In the genomic region with DNA sequence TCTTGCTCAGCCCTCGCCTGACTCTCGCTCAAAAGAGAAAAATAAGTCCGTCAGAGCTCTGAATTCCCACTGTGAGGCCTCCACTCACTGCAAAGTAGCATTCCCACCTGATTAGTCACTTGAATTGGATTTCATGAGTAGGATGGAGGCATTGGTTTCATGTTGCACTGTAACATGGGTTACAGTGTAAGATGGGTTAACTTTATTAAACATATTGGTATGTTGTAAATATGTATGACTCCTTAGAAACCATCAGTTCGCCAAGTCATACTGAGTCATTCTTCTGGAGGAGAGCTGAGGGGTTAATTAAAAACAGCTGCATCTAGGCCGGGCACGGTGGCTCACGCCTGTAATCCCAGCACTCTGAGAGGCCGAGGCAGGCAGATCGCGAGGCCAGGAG, we compare ENCODE assay signal across 16 cellular contexts.
DNase-seq lines count a peak whose midpoint lies in the region; ATAC-seq and TF ChIP-seq lines count a peak whose summit lies in the region.
"Had no signal": no experiment of that assay in that cellular context is flagged by ENCODE, and none has a peak within 500 bp of the region (broad histone marks: within the 10 kb centered on the region; RNA-seq: fewer than 3 reads in every experiment).

No MANE protein-coding gene starts in this region.

- no TSS peak for BruUV-seq in PC-3 (replicated peaks; lab: Mats Ljungman, UMichigan)

- H2AFZ ChIP-seq in PC-3 (ENCODE audit: low read length) = peak overlapping the region; percentile 69

- H3K36me3 ChIP-seq in PC-3 (ENCODE audit: low read depth, low read length) = no peaks in the 10 kb centered on the region
- H3K36me3 ChIP-seq: sigmoid colon had no signal

- H3K27ac Mint-ChIP-seq in activated CD4-positive, alpha-beta T cell treated with anti-CD3 and anti-CD28 coated beads for 36 hours = no peak overlapping the region
- H3K27ac Mint-ChIP-seq: activated CD8-positive, alpha-beta T cell treated with anti-CD3 and anti-CD28 coated beads for 36 hours; CD8-positive, alpha-beta T cell; naive thymus-derived CD8-positive, alpha-beta T cell had no signal

- H3K9ac ChIP-seq in PC-3 (ENCODE audit: low read length) = peak overlapping the region; percentile 56

- H3K36me3 Mint-ChIP-seq in activated CD4-positive, alpha-beta T cell treated with anti-CD3 and anti-CD28 coated beads for 36 hours (ENCODE audit: low read depth) = no peaks in the 10 kb centered on the region
- H3K36me3 Mint-ChIP-seq: CD8-positive, alpha-beta T cell had no signal

- H3K4me1 ChIP-seq in PC-3 (ENCODE audit: insufficient read depth, low read length) = peaks cover 20% of the 10 kb centered on the region
- H3K4me1 ChIP-seq: sigmoid colon had no signal

- no peak for TF ChIP-seq CTCF in PC-3 (conservative IDR thresholded peaks at IDR 0.05; ENCODE audit: low read depth, low read length)

- peak overlapping the region; percentile 74 for H3K4me2 ChIP-seq in PC-3 (ENCODE audit: low read length)

- peak; percentile 86 for DNase-seq in Daoy (ENCODE audit: low read depth)
- DNase-seq in PC-3 = peak; percentile 96
- peak; percentile 97 for DNase-seq in dedifferentiated amniotic fluid mesenchymal stem cell (ENCODE audit: extremely low spot score)
- peak; percentile 99 for DNase-seq in non-pigmented ciliary epithelial cell (ENCODE audit: low read depth)
- DNase-seq in activated CD4-positive, alpha-beta T cell treated with anti-CD3 and anti-CD28 coated beads for 36 hours = no peak
- no peak for DNase-seq in NCI-H1105 treated with DMSO at 0.1 percent for 48 hours (lab: John Stamatoyannopoulos, UW)
- DNase-seq: activated CD8-positive, alpha-beta T cell treated with anti-CD3 and anti-CD28 coated beads for 36 hours; CD8-positive, alpha-beta T cell; MV-4-11; naive thymus-derived CD8-positive, alpha-beta T cell; NCI-H2171 treated with DMSO at 0.1 percent for 48 hours; sigmoid colon; substantia nigra had no signal

- no peaks in the 10 kb centered on the region for H3K27me3 Mint-ChIP-seq in activated CD4-positive, alpha-beta T cell treated with anti-CD3 and anti-CD28 coated beads for 36 hours
- H3K27me3 Mint-ChIP-seq: activated CD8-positive, alpha-beta T cell treated with anti-CD3 and anti-CD28 coated beads for 36 hours; naive thymus-derived CD8-positive, alpha-beta T cell had no signal

- CTCF ChIA-PET in PC-3 (lab: Charles Lee) = no interaction called here
- CTCF ChIA-PET in activated CD4-positive, alpha-beta T cell treated with anti-CD3 and anti-CD28 coated beads for 36 hours (lab: Charles Lee) = no interaction called here

- H3K9me3 Mint-ChIP-seq in activated CD4-positive, alpha-beta T cell treated with anti-CD3 and anti-CD28 coated beads for 36 hours (ENCODE audit: low read depth) = peaks cover 13% of the 10 kb centered on the region

- no peaks in the 10 kb centered on the region for H3K27me3 ChIP-seq in PC-3 (ENCODE audit: low read length)
- H3K27me3 ChIP-seq: sigmoid colon had no signal

- no peaks in the 10 kb centered on the region for H3F3A ChIP-seq in PC-3 (ENCODE audit: low read length, unreplicated experiment)

- no peaks in the 10 kb centered on the region for H3K4me1 Mint-ChIP-seq in activated CD4-positive, alpha-beta T cell treated with anti-CD3 and anti-CD28 coated beads for 36 hours
- H3K4me1 Mint-ChIP-seq: naive thymus-derived CD8-positive, alpha-beta T cell had no signal

- H3K4me3 Mint-ChIP-seq in activated CD4-positive, alpha-beta T cell treated with anti-CD3 and anti-CD28 coated beads for 36 hours = no peak overlapping the region
- H3K4me3 Mint-ChIP-seq: activated CD8-positive, alpha-beta T cell treated with anti-CD3 and anti-CD28 coated beads for 36 hours; CD8-positive, alpha-beta T cell; naive thymus-derived CD8-positive, alpha-beta T cell had no signal

- no peaks in the 10 kb centered on the region for H4K20me1 ChIP-seq in PC-3 (ENCODE audit: low read length)

- ATAC-seq in PC-3 = peak; percentile 98
- ATAC-seq in activated CD4-positive, alpha-beta T cell treated with anti-CD3 and anti-CD28 coated beads for 36 hours = no peak
- no peak for ATAC-seq in GM19395 (IDR thresholded peaks at IDR 0.05; ENCODE audit: unreplicated experiment)
- ATAC-seq in GM21423 (IDR thresholded peaks at IDR 0.05; ENCODE audit: unreplicated experiment) = no peak
- ATAC-seq: activated CD8-positive, alpha-beta T cell treated with anti-CD3 and anti-CD28 coated beads for 36 hours; CD8-positive, alpha-beta T cell; naive thymus-derived CD8-positive, alpha-beta T cell; Panc1 had no signal

- no peaks in the 10 kb centered on the region for H3K9me3 ChIP-seq in PC-3 (ENCODE audit: low read length)

- no peaks in the 10 kb centered on the region for H3K79me2 ChIP-seq in PC-3 (ENCODE audit: low read length)

- peak overlapping the region; percentile 92 for H3K27ac ChIP-seq in PC-3 (ENCODE audit: low read length)
- H3K27ac ChIP-seq: sigmoid colon had no signal

- intact Hi-C loops in PC-3 (cut with micrococcal nuclease) = no loop called here
- intact Hi-C loops in activated CD4-positive, alpha-beta T cell treated with anti-CD3 and anti-CD28 coated beads for 36 hours (cut with DNase I, micrococcal nuclease) = no loop called here

- peak overlapping the region; percentile 32; the same call in 1 of the 2 replicates for H3K4me3 ChIP-seq in PC-3 (ENCODE audit: low read length)
- H3K4me3 ChIP-seq: sigmoid colon had no signal

- POLR2A ChIA-PET in PC-3 (lab: Charles Lee; ENCODE audit: unreplicated experiment) = interaction anchor here (0.5 to 0.6 kb wide), 2 partner anchors 300 to 906 kb away, joined by 4 read pairs; no protein-coding TSS in a partner anchor
- POLR2A ChIA-PET in activated CD4-positive, alpha-beta T cell treated with anti-CD3 and anti-CD28 coated beads for 36 hours (lab: Charles Lee) = no interaction called here

- H3K9me2 ChIP-seq in PC-3 (replicated peaks; ENCODE audit: low read length) = no peaks in the 10 kb centered on the region

Comparison
In these comparisons a context has a peak if more than half of its experiments do, and no peak if none do; other contexts are left out.
1. DNase-seq: peak in Daoy (single experiment), PC-3 (single experiment), dedifferentiated amniotic fluid mesenchymal stem cell (single experiment) and non-pigmented ciliary epithelial cell (single experiment); none in activated CD4-positive, alpha-beta T cell treated with anti-CD3 and anti-CD28 coated beads for 36 hours (single experiment) and NCI-H1105 treated with DMSO at 0.1 percent for 48 hours (single experiment).